In the genomic region with DNA sequence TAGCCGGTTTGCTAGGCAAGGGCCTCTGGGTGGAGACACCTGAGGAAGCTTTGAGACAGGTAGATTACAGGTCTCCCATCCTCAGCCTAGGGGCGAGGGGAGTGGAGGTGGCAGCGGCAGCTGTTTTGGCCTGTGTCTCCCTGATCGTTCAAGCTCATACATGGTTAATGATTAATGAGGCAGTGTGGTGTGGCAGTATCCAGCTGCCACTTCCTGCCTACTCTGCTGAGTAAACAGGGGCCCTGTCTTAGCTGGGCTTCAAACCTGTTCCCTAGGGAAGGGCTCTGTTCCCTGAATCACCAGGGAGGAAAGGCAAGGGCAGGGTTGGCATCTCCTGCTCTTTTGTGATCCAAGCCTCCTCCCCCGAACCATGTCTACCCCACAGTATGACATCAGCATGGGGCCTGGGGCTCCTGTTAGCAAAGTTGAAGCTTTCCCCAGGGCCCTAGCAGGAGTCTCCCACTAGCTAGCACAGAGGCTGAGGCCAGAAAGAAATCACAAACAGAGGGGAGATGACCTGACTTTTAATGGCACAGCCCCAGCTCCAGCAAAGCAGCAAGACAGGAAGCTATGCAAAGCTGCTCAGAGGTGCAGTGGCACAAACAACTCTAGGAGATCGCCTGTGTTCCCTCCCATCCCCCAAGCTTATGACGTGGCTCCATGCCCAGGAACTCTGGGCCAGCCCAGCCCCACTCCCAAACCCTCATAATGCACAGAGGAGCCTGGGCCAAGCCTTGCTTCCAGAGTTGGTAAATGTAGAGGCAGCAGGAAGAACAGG, we compare ENCODE assay signal across 8 cellular contexts. TPM values are rescaled to one million over a fixed set of nuclear protein-coding genes. Genes with fewer than 3 reads are reported as not detected.
DNase-seq lines count a peak whose midpoint lies in the region; ATAC-seq and TF ChIP-seq lines count a peak whose summit lies in the region.

No MANE protein-coding gene starts in this region.

- peaks cover 72% of the 10 kb centered on the region for H3K4me1 Mint-ChIP-seq in activated T-helper 1 cell treated with anti-CD3 and anti-CD28 coated beads, Interleukin-12 subunit alpha, Interleukin-12 subunit beta, Interleukin-2, Interleukin-4 antibody, amounts not matched to agents 30 ng/mL and 10 ng/mL and 1 ng/mL, durations not matched to agents 14 hours and 24 hours and 36 hours (ENCODE audit: low read depth)
- peaks cover 10% of the 10 kb centered on the region for H3K4me1 Mint-ChIP-seq in neural crest cell

- no peaks in the 10 kb centered on the region for H3K27me3 Mint-ChIP-seq in activated T-helper 1 cell treated with anti-CD3 and anti-CD28 coated beads, Interleukin-12 subunit alpha, Interleukin-12 subunit beta, Interleukin-2, Interleukin-4 antibody, amounts not matched to agents 30 ng/mL and 10 ng/mL and 1 ng/mL, durations not matched to agents 14 hours and 24 hours and 36 hours (ENCODE audit: insufficient read depth)
- peaks cover 51% of the 10 kb centered on the region for H3K27me3 Mint-ChIP-seq in neural crest cell (ENCODE audit: low read depth)

- H3K27ac Mint-ChIP-seq in activated T-helper 1 cell treated with anti-CD3 and anti-CD28 coated beads, Interleukin-12 subunit alpha, Interleukin-12 subunit beta, Interleukin-2, Interleukin-4 antibody, amounts not matched to agents 30 ng/mL and 10 ng/mL and 1 ng/mL, durations not matched to agents 14 hours and 24 hours and 36 hours: peak overlapping the region; percentile 88
- peak overlapping the region; percentile 19 for H3K27ac Mint-ChIP-seq in neural crest cell (ENCODE audit: unreplicated experiment)

- H3K4me3 Mint-ChIP-seq in activated T-helper 1 cell treated with anti-CD3 and anti-CD28 coated beads, Interleukin-12 subunit alpha, Interleukin-12 subunit beta, Interleukin-2, Interleukin-4 antibody, amounts not matched to agents 30 ng/mL and 10 ng/mL and 1 ng/mL, durations not matched to agents 14 hours and 24 hours and 36 hours: peak overlapping the region; percentile 93
- H3K4me3 Mint-ChIP-seq in neural crest cell: peak overlapping the region; percentile 41

- DNase-seq in AG08395 (ENCODE audit: low spot score) (peak; percentile 68), NCI-H526 treated with DMSO at 0.1 percent for 48 hours (lab: John Stamatoyannopoulos, UW) (peak; percentile 90), fibroblast of the conjunctiva (ENCODE audit: low read depth) (peak; percentile 82), neural crest cell (ENCODE audit: low read depth, low spot score) (no peak)
- peak; percentile 44 for DNase-seq in activated T-helper 1 cell treated with anti-CD3 and anti-CD28 coated beads, Interleukin-12 subunit alpha, Interleukin-12 subunit beta, Interleukin-2, Interleukin-4 antibody, amounts not matched to agents 30 ng/mL and 10 ng/mL and 1 ng/mL, durations not matched to agents 14 hours and 24 hours and 36 hours (ENCODE audit: low spot score)

- intact Hi-C loops in activated T-helper 1 cell treated with anti-CD3 and anti-CD28 coated beads, Interleukin-12 subunit alpha, Interleukin-12 subunit beta, Interleukin-2, Interleukin-4 antibody, amounts not matched to agents 30 ng/mL and 10 ng/mL and 1 ng/mL, durations not matched to agents 14 hours and 24 hours and 36 hours (cut with micrococcal nuclease): loop anchor here (10.0 kb wide), 1 partner anchor 535 kb away; the partner anchor contains the start of gene TTLL4

- ATAC-seq in GM18508 (IDR thresholded peaks at IDR 0.05; ENCODE audit: insufficient read depth, unreplicated experiment) (peak; percentile 40), HG03135 (IDR thresholded peaks at IDR 0.05; ENCODE audit: unreplicated experiment) (peak; percentile 42), HG03280 (IDR thresholded peaks at IDR 0.05; ENCODE audit: unreplicated experiment) (no peak)

- TF ChIP-seq CTCF in neural crest cell (conservative IDR thresholded peaks at IDR 0.05): no peak

- no peaks in the 10 kb centered on the region for H3K9me3 Mint-ChIP-seq in activated T-helper 1 cell treated with anti-CD3 and anti-CD28 coated beads, Interleukin-12 subunit alpha, Interleukin-12 subunit beta, Interleukin-2, Interleukin-4 antibody, amounts not matched to agents 30 ng/mL and 10 ng/mL and 1 ng/mL, durations not matched to agents 14 hours and 24 hours and 36 hours
- H3K9me3 Mint-ChIP-seq in neural crest cell: no peaks in the 10 kb centered on the region

- peaks cover 34% of the 10 kb centered on the region for H3K36me3 Mint-ChIP-seq in activated T-helper 1 cell treated with anti-CD3 and anti-CD28 coated beads, Interleukin-12 subunit alpha, Interleukin-12 subunit beta, Interleukin-2, Interleukin-4 antibody, amounts not matched to agents 30 ng/mL and 10 ng/mL and 1 ng/mL, durations not matched to agents 14 hours and 24 hours and 36 hours (ENCODE audit: low read depth)
- no peaks in the 10 kb centered on the region for H3K36me3 Mint-ChIP-seq in neural crest cell (ENCODE audit: low read depth)

RNA-seq across cellular contexts. Expression of gene TUBA4B, which starts 3.7 kb away (rescaled TPM):
- total RNA-seq in activated T-helper 1 cell treated with anti-CD3 and anti-CD28 coated beads, Interleukin-12 subunit alpha, Interleukin-12 subunit beta, Interleukin-2, Interleukin-4 antibody, amounts not matched to agents 30 ng/mL and 10 ng/mL and 1 ng/mL, durations not matched to agents 14 hours and 24 hours and 36 hours: not detected in 2 replicates
- not detected in 2 replicates for total RNA-seq in neural crest cell

RNA-seq across cellular contexts. Expression of gene STK16, which starts 4.1 kb away (rescaled TPM):
- 30.1 and 30.6 TPM in 2 replicates for total RNA-seq in activated T-helper 1 cell treated with anti-CD3 and anti-CD28 coated beads, Interleukin-12 subunit alpha, Interleukin-12 subunit beta, Interleukin-2, Interleukin-4 antibody, amounts not matched to agents 30 ng/mL and 10 ng/mL and 1 ng/mL, durations not matched to agents 14 hours and 24 hours and 36 hours
- total RNA-seq in neural crest cell: 28.5 and 31.2 TPM in 2 replicates

RNA-seq across cellular contexts. Expression of gene GLB1L, which starts 4.1 kb away (rescaled TPM):
- 4.6 and 4.9 TPM in 2 replicates for total RNA-seq in activated T-helper 1 cell treated with anti-CD3 and anti-CD28 coated beads, Interleukin-12 subunit alpha, Interleukin-12 subunit beta, Interleukin-2, Interleukin-4 antibody, amounts not matched to agents 30 ng/mL and 10 ng/mL and 1 ng/mL, durations not matched to agents 14 hours and 24 hours and 36 hours
- total RNA-seq in neural crest cell: 11.2 and 12.7 TPM in 2 replicates

RNA-seq across cellular contexts. Expression of gene TUBA4A, which starts 4.3 kb away (rescaled TPM):
- total RNA-seq in activated T-helper 1 cell treated with anti-CD3 and anti-CD28 coated beads, Interleukin-12 subunit alpha, Interleukin-12 subunit beta, Interleukin-2, Interleukin-4 antibody, amounts not matched to agents 30 ng/mL and 10 ng/mL and 1 ng/mL, durations not matched to agents 14 hours and 24 hours and 36 hours: 211 and 217 TPM in 2 replicates
- total RNA-seq in neural crest cell: 0.14 TPM in 1 of 2 replicates, not detected in the other

RNA-seq across cellular contexts. Expression of gene ANKZF1, which starts 19.8 kb away (rescaled TPM):
- 112 and 117 TPM in 2 replicates for total RNA-seq in activated T-helper 1 cell treated with anti-CD3 and anti-CD28 coated beads, Interleukin-12 subunit alpha, Interleukin-12 subunit beta, Interleukin-2, Interleukin-4 antibody, amounts not matched to agents 30 ng/mL and 10 ng/mL and 1 ng/mL, durations not matched to agents 14 hours and 24 hours and 36 hours
- total RNA-seq in neural crest cell: 36.4 and 40.3 TPM in 2 replicates
